ENCODE assay signal across 9 cellular contexts in genomic region chr18:48926420-48926857, GRCh38. TPM values are rescaled to one million over a fixed set of nuclear protein-coding genes. Genes with fewer than 3 reads are reported as not detected.
DNase-seq lines count a peak whose midpoint lies in the region; ATAC-seq and TF ChIP-seq lines count a peak whose summit lies in the region.
"Had no signal": no experiment of that assay in that cellular context is flagged by ENCODE, and none has a peak within 500 bp of the region (broad histone marks: within the 10 kb centered on the region; RNA-seq: fewer than 3 reads in every experiment).

No MANE protein-coding gene starts in this region.

- H3K4me1 ChIP-seq in KMS-11 (ENCODE audit: low read depth, poor library complexity, severe bottlenecking) (peaks cover 98% of the 10 kb centered on the region), body of pancreas (peaks cover 86% of the 10 kb centered on the region), left lung (peaks cover 94 to 99% of the 10 kb centered on the region in 2 donors)

- TF ChIP-seq POLR2A in body of pancreas (IDR thresholded peaks at IDR 0.05): no peak

- no peak overlapping the region for H3K9ac ChIP-seq in KMS-11

- no peaks in the 10 kb centered on the region for H3K9me3 Mint-ChIP-seq in nephron

- peak overlapping the region; percentile 32 to 54 (median 37) for H3K4me3 Mint-ChIP-seq in nephron

- H4K20me1 ChIP-seq in KMS-11 (ENCODE audit: insufficient read depth): no peaks in the 10 kb centered on the region

- H3K4me1 Mint-ChIP-seq in nephron: peaks cover 95% of the 10 kb centered on the region

- ATAC-seq in body of pancreas (no peak), left lung (no peak), HG03108 (IDR thresholded peaks at IDR 0.05; ENCODE audit: unreplicated experiment) (no peak)

- no peak overlapping the region for H2AFZ ChIP-seq in KMS-11 (ENCODE audit: low read depth)

- H3K27me3 Mint-ChIP-seq in nephron (ENCODE audit: low read depth): no peaks in the 10 kb centered on the region

- H3K27ac Mint-ChIP-seq in nephron: peak overlapping the region; percentile 90 to 97 (median 94)

- H3K27me3 ChIP-seq in KMS-11 (ENCODE audit: insufficient read depth, low read depth) (no peaks in the 10 kb centered on the region), body of pancreas (no peaks in the 10 kb centered on the region), left lung (no peaks in the 10 kb centered on the region), WERI-Rb-1 (ENCODE audit: insufficient read depth, low read depth, severe bottlenecking) (no peaks in the 10 kb centered on the region)
- H3K27me3 ChIP-seq: breast epithelium had no signal

- DNase-seq in COLO668 (lab: John Stamatoyannopoulos, UW; ENCODE audit: unreplicated experiment): peak; percentile 91
- DNase-seq in body of pancreas: peak in 2 of 4 donors; percentile 50 to 54
- DNase-seq in left lung: no peak
- no peak for DNase-seq in WERI-Rb-1
- no peak for DNase-seq in activated gamma-delta T cell treated with Interleukin-2 at 50 U/mL for 16 hours

- H3K36me3 ChIP-seq in KMS-11 (ENCODE audit: insufficient read depth): peaks cover 2% of the 10 kb centered on the region; the same call in 1 of the 2 replicates
- no peaks in the 10 kb centered on the region for H3K36me3 ChIP-seq in body of pancreas (replicated peaks in 1 of 2; ENCODE audit: insufficient read depth in 1 of 2, low read depth in 2 of 2)
- peaks cover 0 to 6% of the 10 kb centered on the region in 2 donors for H3K36me3 ChIP-seq in left lung
- peaks cover 36% of the 10 kb centered on the region for H3K36me3 ChIP-seq in WERI-Rb-1
- H3K36me3 ChIP-seq: breast epithelium had no signal

- peaks cover 3% of the 10 kb centered on the region for H3K36me3 Mint-ChIP-seq in nephron (ENCODE audit: low read depth)

- H3K4me3 ChIP-seq in KMS-11 (IDR thresholded peaks at IDR 0.05; ENCODE audit: insufficient read depth, low read depth, low read length) (no peak overlapping the region), body of pancreas (no peak overlapping the region), left lung (no peak overlapping the region), WERI-Rb-1 (ENCODE audit: low read depth, low read length) (no peak overlapping the region)
- H3K4me3 ChIP-seq: breast epithelium had no signal

- 68 to 79% methylated on average over 11 to 14 of the region's 14 CpGs for WGBS in body of pancreas, 2 donors

- peak overlapping the region; percentile 92; the same call in 1 of the 2 replicates for H3K27ac ChIP-seq in KMS-11
- H3K27ac ChIP-seq in body of pancreas: peak overlapping the region in 3 of 4 donors; percentile 22 to 91 (median 91)
- H3K27ac ChIP-seq in left lung: peak overlapping the region in 1 of 2 donors; percentile 33
- H3K27ac ChIP-seq in WERI-Rb-1: no peak overlapping the region

- H3K4me2 ChIP-seq in KMS-11: peak overlapping the region; percentile 97; the same call in 1 of the 2 replicates

- H3K9me3 ChIP-seq in body of pancreas: no peaks in the 10 kb centered on the region
- H3K9me3 ChIP-seq in left lung: no peaks in the 10 kb centered on the region
- no peaks in the 10 kb centered on the region for H3K9me3 ChIP-seq in WERI-Rb-1 (ENCODE audit: severe bottlenecking)
- H3K9me3 ChIP-seq: breast epithelium had no signal

- intact Hi-C loops in body of pancreas (cut with DNase I): no loop called here
- intact Hi-C loops in left lung (cut with DNase I): no loop called here

- TF ChIP-seq CTCF in KMS-11 (conservative IDR thresholded peaks at IDR 0.05; ENCODE audit: low read depth, low read length) (no peak), body of pancreas (IDR thresholded peaks at IDR 0.05) (no peak), nephron (IDR thresholded peaks at IDR 0.05; ENCODE audit: unreplicated experiment in 3 of 3) (no peak), left lung (IDR thresholded peaks at IDR 0.05) (no peak), WERI-Rb-1 (IDR thresholded peaks at IDR 0.05; ENCODE audit: low read depth, low read length) (no peak)

- H3K79me2 ChIP-seq in KMS-11 (ENCODE audit: insufficient read depth, low read depth): peaks cover 100% of the 10 kb centered on the region

RNA-seq across cellular contexts. Expression of gene SMAD7, which starts 24.3 kb away (rescaled TPM):
- 10 to 100 TPM; 23.3 to 44.5 TPM for total RNA-seq in body of pancreas
- 10 to 100 TPM; 43.3 to 46.3 TPM for total RNA-seq in left lung
